Comparison of ENCODE assay signal across 1 cellular context in genomic region chr14:31207287-31207745, GRCh38.
TF ChIP-seq lines count a peak whose summit lies in the region.

No MANE protein-coding gene starts in this region.

TF ChIP-seq in K562, 482 proteins besides CTCF, POLR2A, EP300 and RAD21 (continued from another document and continues in another):
- no peak for TF ChIP-seq PATZ1 (CRISPR knock-in tag; IDR thresholded peaks at IDR 0.05; ENCODE audit: borderline replicate concordance)
- TF ChIP-seq UBTF (IDR thresholded peaks at IDR 0.05; ENCODE audit: borderline replicate concordance in 1 of 2, low read depth in 2 of 2, low read length in 2 of 2) = peak; percentile 76 to 94
- no peak for TF ChIP-seq ZNF583 (CRISPR knock-in tag; IDR thresholded peaks at IDR 0.05)
- peak; percentile 15; the same call in 1 of the 2 replicates for TF ChIP-seq NFRKB (IDR thresholded peaks at IDR 0.05; ENCODE audit: low read depth)
- 0 out of 2 replicates have a peak, but pooled peaks have one; percentile 29 for TF ChIP-seq LARP7 (IDR thresholded peaks at IDR 0.05)
- TF ChIP-seq RBM34 (IDR thresholded peaks at IDR 0.05; ENCODE audit: borderline replicate concordance, insufficient read depth, low read length) = 0 out of 2 replicates have a peak, but pooled peaks have one; percentile 28
- TF ChIP-seq ZNF324 (CRISPR knock-in tag; IDR thresholded peaks at IDR 0.05) = no peak
- no peak for TF ChIP-seq HNRNPK (IDR thresholded peaks at IDR 0.05; ENCODE audit: low read depth, low read length, poor library complexity, severe bottlenecking)
- no peak for TF ChIP-seq SMARCC2 (IDR thresholded peaks at IDR 0.05; ENCODE audit: low read depth)
- TF ChIP-seq ZNF232 (CRISPR knock-in tag; IDR thresholded peaks at IDR 0.05) = peak; percentile 52; the same call in 1 of the 2 replicates
- TF ChIP-seq NKRF (IDR thresholded peaks at IDR 0.05; ENCODE audit: borderline replicate concordance) = no peak
- TF ChIP-seq PHF20 (IDR thresholded peaks at IDR 0.05; ENCODE audit: partially characterized antibody) = no peak
- no peak for TF ChIP-seq PBX2 (CRISPR knock-in tag; IDR thresholded peaks at IDR 0.05; ENCODE audit: low read depth)
- no peak for TF ChIP-seq PBX2 (tag; conservative IDR thresholded peaks at IDR 0.05; ENCODE audit: low read depth)
- peak; percentile 30; the same call in 1 of the 2 replicates for TF ChIP-seq MYC (IDR thresholded peaks at IDR 0.05; ENCODE audit: low read depth, low read length)
- TF ChIP-seq MYC (CRISPR knock-in tag; IDR thresholded peaks at IDR 0.05; ENCODE audit: borderline replicate concordance, low read depth) = no peak
- TF ChIP-seq CHD2 (IDR thresholded peaks at IDR 0.05; ENCODE audit: low read depth, low read length) = no peak
- peak; percentile 12 for TF ChIP-seq MAX (CRISPR knock-in tag; IDR thresholded peaks at IDR 0.05)
- TF ChIP-seq ZNF274 (IDR thresholded peaks at IDR 0.05; ENCODE audit: borderline replicate concordance, low read depth, low read length) = no peak
- TF ChIP-seq ZBTB1 (CRISPR knock-in tag; IDR thresholded peaks at IDR 0.05; ENCODE audit: borderline replicate concordance, low read depth) = 0 out of 2 replicates have a peak, but pooled peaks have one; percentile 3
- peak; percentile 31; the same call in 1 of the 2 replicates for TF ChIP-seq ZNF511 (CRISPR knock-in tag; IDR thresholded peaks at IDR 0.05)
- TF ChIP-seq KAT7 (CRISPR knock-in tag; IDR thresholded peaks at IDR 0.05; ENCODE audit: borderline replicate concordance) = no peak
- no peak for TF ChIP-seq FOXK1 (CRISPR knock-in tag; IDR thresholded peaks at IDR 0.05; ENCODE audit: borderline replicate concordance)
- TF ChIP-seq ZNF407 (IDR thresholded peaks at IDR 0.05; ENCODE audit: low read depth) = no peak
- TF ChIP-seq TBL1XR1 (IDR thresholded peaks at IDR 0.05; ENCODE audit: low read length in 2 of 2) = no peak
- no peak for TF ChIP-seq THAP7 (CRISPR knock-in tag; IDR thresholded peaks at IDR 0.05)
- TF ChIP-seq ARID3B (CRISPR knock-in tag; IDR thresholded peaks at IDR 0.05; ENCODE audit: borderline replicate concordance) = no peak
- TF ChIP-seq ZNF512 (tag; IDR thresholded peaks at IDR 0.05) = no peak
- TF ChIP-seq POLR2H (tag; IDR thresholded peaks at IDR 0.05; ENCODE audit: low read depth) = no peak
- TF ChIP-seq STAG1 (CRISPR knock-in tag; IDR thresholded peaks at IDR 0.05; ENCODE audit: borderline replicate concordance) = peak; percentile 26; the same call in 1 of the 2 replicates
- no peak for TF ChIP-seq MLX (CRISPR knock-in tag; conservative IDR thresholded peaks at IDR 0.05)
